20 cellular contexts compared by ENCODE assay signal in genomic region chr14:92525318-92526095, GRCh38. TPM values are rescaled to one million over a fixed set of nuclear protein-coding genes. Genes with fewer than 3 reads are reported as not detected.
DNase-seq lines count a peak whose midpoint lies in the region; ATAC-seq and TF ChIP-seq lines count a peak whose summit lies in the region.
"Had no signal": no experiment of that assay in that cellular context is flagged by ENCODE, and none has a peak within 500 bp of the region (broad histone marks: within the 10 kb centered on the region; RNA-seq: fewer than 3 reads in every experiment).

No MANE protein-coding gene starts in this region.

- CTCF ChIA-PET in CD8-positive, alpha-beta T cell (lab: Charles Lee): interaction anchor here (1.4 to 2.4 kb wide), 2 partner anchors 9 to 12 kb away, joined by 4 to 6 read pairs; partner anchors contain the start of gene RIN3

- no peak for DNase-seq in CD8-positive, alpha-beta T cell
- DNase-seq in NCI-H2029 treated with DMSO at 0.1 percent for 48 hours (lab: John Stamatoyannopoulos, UW): peak; percentile 41
- DNase-seq in lower lobe of right lung: no peak
- peak; percentile 67 for DNase-seq in sigmoid colon
- no peak for DNase-seq in dermis blood vessel endothelial cell
- no peak for DNase-seq in AML-193 (lab: John Stamatoyannopoulos, UW)
- DNase-seq: activated CD4-positive, alpha-beta memory T cell treated with anti-CD3 and anti-CD28 coated beads for 36 hours; COR-L47; effector CD4-positive, alpha-beta T cell; H7; MM.1S; NCI-H1694; NCI-H345; NK-92 treated with Interleukin-12 subunit alpha and Interleukin-12 subunit beta, amount 100 ng/mL, for 24 hours; stimulated activated CD4-positive, alpha-beta T cell treated with anti-CD3 and anti-CD28 coated beads, Interleukin-15, amount 100 ng/mL, for 24 hours; stimulated activated naive B cell treated with anti-CD40 and anti-IgM and Interleukin-4, amounts not matched to agents 10 μg/mL and 1 μg/mL and 100 μg/mL, for 72 hours had no signal

- H3K27ac Mint-ChIP-seq in CD8-positive, alpha-beta T cell: peak overlapping the region; percentile 78
- H3K27ac Mint-ChIP-seq: activated CD4-positive, alpha-beta memory T cell treated with anti-CD3 and anti-CD28 coated beads for 36 hours; neural progenitor cell; stimulated activated naive B cell treated with anti-CD40 and anti-IgM and Interleukin-4, amounts not matched to agents 10 μg/mL and 1 μg/mL and 100 μg/mL, for 72 hours had no signal

- H3K4me1 Mint-ChIP-seq in CD8-positive, alpha-beta T cell (ENCODE audit: low read depth): peaks cover 75% of the 10 kb centered on the region
- H3K4me1 Mint-ChIP-seq: neural progenitor cell had no signal

- H3K27me3 ChIP-seq in CD8-positive, alpha-beta T cell (ENCODE audit: insufficient read depth, low read length): no peaks in the 10 kb centered on the region
- H3K27me3 ChIP-seq in lower lobe of right lung (ENCODE audit: low read depth): no peaks in the 10 kb centered on the region
- no peaks in the 10 kb centered on the region for H3K27me3 ChIP-seq in sigmoid colon
- H3K27me3 ChIP-seq: esophagus muscularis mucosa, neural progenitor cell had no signal

- POLR2A ChIA-PET in CD8-positive, alpha-beta T cell (lab: Charles Lee): interaction anchor here (1.4 to 3.4 kb wide), 2 partner anchors 12 to 15 kb away, joined by 3 to 12 read pairs; partner anchors contain the start of gene RIN3

- TF ChIP-seq EP300 in sigmoid colon (IDR thresholded peaks at IDR 0.05): no peak

- TF ChIP-seq CTCF in CD8-positive, alpha-beta T cell (IDR thresholded peaks at IDR 0.05): no peak
- TF ChIP-seq CTCF in lower lobe of right lung (IDR thresholded peaks at IDR 0.05) (no peak), sigmoid colon (IDR thresholded peaks at IDR 0.05) (no peak)

- no peaks in the 10 kb centered on the region for H3K27me3 Mint-ChIP-seq in CD8-positive, alpha-beta T cell (ENCODE audit: low read depth)
- H3K27me3 Mint-ChIP-seq: activated CD4-positive, alpha-beta memory T cell treated with anti-CD3 and anti-CD28 coated beads for 36 hours; stimulated activated naive B cell treated with anti-CD40 and anti-IgM and Interleukin-4, amounts not matched to agents 10 μg/mL and 1 μg/mL and 100 μg/mL, for 72 hours had no signal

- 83 to 86% methylated on average over 12 of the region's 12 CpGs for WGBS in sigmoid colon, 2 donors

- H3K4me1 ChIP-seq in CD8-positive, alpha-beta T cell (ENCODE audit: insufficient read depth, low read length): peaks cover 60% of the 10 kb centered on the region
- peaks cover 31% of the 10 kb centered on the region for H3K4me1 ChIP-seq in lower lobe of right lung
- H3K4me1 ChIP-seq in sigmoid colon: peaks cover 0 to 75% (median 58%) of the 10 kb centered on the region in 4 donors
- H3K4me1 ChIP-seq: neural progenitor cell had no signal

- TF ChIP-seq POLR2A in sigmoid colon (IDR thresholded peaks at IDR 0.05): no peak

- H3K4me3 ChIP-seq in CD8-positive, alpha-beta T cell (ENCODE audit: low read depth, low read length): no peak overlapping the region
- H3K4me3 ChIP-seq in lower lobe of right lung: no peak overlapping the region
- H3K4me3 ChIP-seq in sigmoid colon: no peak overlapping the region
- H3K4me3 ChIP-seq: esophagus muscularis mucosa, neural progenitor cell had no signal

- no peaks in the 10 kb centered on the region for H3K9me3 ChIP-seq in CD8-positive, alpha-beta T cell (ENCODE audit: low read length)
- H3K9me3 ChIP-seq in lower lobe of right lung (no peaks in the 10 kb centered on the region), sigmoid colon (no peaks in the 10 kb centered on the region)
- H3K9me3 ChIP-seq: esophagus muscularis mucosa had no signal

- H3K36me3 ChIP-seq in CD8-positive, alpha-beta T cell (ENCODE audit: insufficient read depth, low read length): no peaks in the 10 kb centered on the region
- no peaks in the 10 kb centered on the region for H3K36me3 ChIP-seq in lower lobe of right lung
- H3K36me3 ChIP-seq in sigmoid colon: no peaks in the 10 kb centered on the region
- H3K36me3 ChIP-seq: esophagus muscularis mucosa, neural progenitor cell had no signal

- no peak overlapping the region for H3K4me3 Mint-ChIP-seq in CD8-positive, alpha-beta T cell
- H3K4me3 Mint-ChIP-seq: activated CD4-positive, alpha-beta memory T cell treated with anti-CD3 and anti-CD28 coated beads for 36 hours; neural progenitor cell; stimulated activated naive B cell treated with anti-CD40 and anti-IgM and Interleukin-4, amounts not matched to agents 10 μg/mL and 1 μg/mL and 100 μg/mL, for 72 hours had no signal

- H3K9me3 Mint-ChIP-seq in CD8-positive, alpha-beta T cell: peaks cover 6% of the 10 kb centered on the region
- H3K9me3 Mint-ChIP-seq: neural progenitor cell had no signal

- intact Hi-C loops in CD8-positive, alpha-beta T cell (cut with DNase I, micrococcal nuclease): no loop called here
- intact Hi-C loops in lower lobe of right lung (cut with DNase I) (no loop called here), sigmoid colon (cut with DNase I) (no loop called here)

- H3K27ac ChIP-seq in CD8-positive, alpha-beta T cell (ENCODE audit: low read depth, low read length): no peak overlapping the region
- H3K27ac ChIP-seq in lower lobe of right lung (no peak overlapping the region), sigmoid colon (peak overlapping the region in 3 of 4 donors; percentile 72 to 85 (median 80))
- H3K27ac ChIP-seq: esophagus muscularis mucosa, neural progenitor cell, VCaP had no signal

- ATAC-seq in CD8-positive, alpha-beta T cell: no peak
- ATAC-seq in lower lobe of right lung (peak; percentile 24 to 32), HG02981 (IDR thresholded peaks at IDR 0.05; ENCODE audit: unreplicated experiment) (no peak)

- H3K36me3 Mint-ChIP-seq in CD8-positive, alpha-beta T cell: peaks cover 16% of the 10 kb centered on the region
- H3K36me3 Mint-ChIP-seq: activated CD4-positive, alpha-beta memory T cell treated with anti-CD3 and anti-CD28 coated beads for 36 hours; neural progenitor cell had no signal

RNA-seq across cellular contexts. Expression of gene RIN3, which starts 11.9 kb away (rescaled TPM):
- total RNA-seq in CD8-positive, alpha-beta T cell: 10 to 100 TPM; 82.4 to 82.7 TPM
- total RNA-seq in lower lobe of right lung (70.6 TPM), sigmoid colon (10 to 100 TPM; 12.7 to 31.8 (median 23.0) TPM), dermis blood vessel endothelial cell (7.7 and 11.1 TPM in 2 replicates)
- polyA plus RNA-seq in sigmoid colon: 10 to 100 TPM in 1 of 3 donors, 1 to 10 TPM in 2; 6.0 to 19.2 (median 7.4) TPM

Comparison
In these comparisons a context has a peak if more than half of its experiments do, and no peak if none do; other contexts are left out.
1. ATAC-seq: peak in lower lobe of right lung (2 of 2); none in CD8-positive, alpha-beta T cell (single experiment) and HG02981 (single experiment).
2. DNase-seq: peak in NCI-H2029 treated with DMSO at 0.1 percent for 48 hours (single experiment) and sigmoid colon (single experiment); none in CD8-positive, alpha-beta T cell (0 of 7), lower lobe of right lung (single experiment), dermis blood vessel endothelial cell (single experiment) and AML-193 (0 of 2).
3. H3K27ac ChIP-seq: peak in sigmoid colon (3 of 4); none in CD8-positive, alpha-beta T cell (single experiment) and lower lobe of right lung (single experiment).